Comparison of ENCODE assay signal across 7 cellular contexts in genomic region chr18:21740724-21741510, GRCh38. TPM values are rescaled to one million over a fixed set of nuclear protein-coding genes. Genes with fewer than 3 reads are reported as not detected.
A peak's percentile ranks its signal among the peaks of the same experiment; 100 is the strongest.
DNase-seq lines count a peak whose midpoint lies in the region; ATAC-seq and TF ChIP-seq lines count a peak whose summit lies in the region.

Gene MIB1 (plus strand): TSS chr18:21740792. CDS start chr18:21741584, 792 bp downstream.

- peak; percentile 73 for DNase-seq in GM13977 (ENCODE audit: low spot score)
- DNase-seq in NB4 (ENCODE audit: low read depth), result peak; percentile 89
- peak in 1 of 3 donors; percentile 53 for DNase-seq in T-helper 17 cell
- DNase-seq in brain pericyte (ENCODE audit: low read depth, low spot score), result peak; percentile 92

- no peaks in the 10 kb centered on the region for H3K27me3 Mint-ChIP-seq in T-helper 17 cell

- H3K36me3 Mint-ChIP-seq in T-helper 17 cell (ENCODE audit: low read depth), result no peaks in the 10 kb centered on the region

- H3K4me3 ChIP-seq in HEK293 (ENCODE audit: low read depth, low read length), result peak within 1 kb of the TSS; percentile 96
- H3K4me3 ChIP-seq in NB4 (ENCODE audit: low read depth, low read length), result peak within 1 kb of the TSS; percentile 78
- peak within 1 kb of the TSS; percentile 84 for H3K4me3 ChIP-seq in iPS-15b (ENCODE audit: low read depth, low read length)
- peak within 1 kb of the TSS; percentile 99 for H3K4me3 ChIP-seq in skeletal muscle satellite cell (ENCODE audit: low read length)

- H3K4me3 Mint-ChIP-seq in T-helper 17 cell, result peak within 1 kb of the TSS; percentile 93

- peak within 1 kb of the TSS; percentile 85 for H3K4me2 ChIP-seq in skeletal muscle satellite cell (ENCODE audit: low read length)

- H3K4me1 Mint-ChIP-seq in T-helper 17 cell, result peaks cover 36% of the 10 kb centered on the region

- TF ChIP-seq CTCF in GM13977 (IDR thresholded peaks at IDR 0.05; ENCODE audit: extremely low read depth, insufficient read depth, missing control alignments) (no peak), HEK293 (tag by site-specific recombination; IDR thresholded peaks at IDR 0.05) (no peak), NB4 (IDR thresholded peaks at IDR 0.05; ENCODE audit: low read depth, low read length) (no peak)

- peak; percentile 68 for TF ChIP-seq POLR2A in NB4 (IDR thresholded peaks at IDR 0.05; ENCODE audit: extremely low read depth, insufficient read length)

- peak; percentile 68 for ATAC-seq in T-helper 17 cell

- peak within 1 kb of the TSS; percentile 96 for H3K27ac ChIP-seq in HEK293 (ENCODE audit: extremely low read depth, low read depth, low read length)

- H3K9ac ChIP-seq in iPS-15b (ENCODE audit: low read depth, low read length) (peak within 1 kb of the TSS; percentile 68), skeletal muscle satellite cell (ENCODE audit: low read depth, low read length) (peak within 1 kb of the TSS; percentile 98)

- in situ Hi-C loops in GM13977 (cut with MboI; ENCODE audit: low pct_unique_long_range_greater_than_20kb, low sequenced_read_pairs, unreplicated experiment), result no loop called here

- H3K27me3 ChIP-seq in iPS-15b (ENCODE audit: control insufficient read depth, insufficient read depth, low read length) (no peaks in the 10 kb centered on the region), skeletal muscle satellite cell (ENCODE audit: control insufficient read depth, insufficient read depth, low read length) (no peaks in the 10 kb centered on the region)

- H3K27ac Mint-ChIP-seq in T-helper 17 cell, result peak within 1 kb of the TSS; percentile 90

- H3K4me1 ChIP-seq in HEK293 (ENCODE audit: control insufficient read depth, insufficient read depth, low read length), result 0 out of 2 replicates have a peak, but pooled peaks cover 3% of the 10 kb centered on the region
- H3K4me1 ChIP-seq in iPS-15b (ENCODE audit: control insufficient read depth, insufficient read depth, low read length), result peaks cover 9% of the 10 kb centered on the region
- peaks cover 8% of the 10 kb centered on the region for H3K4me1 ChIP-seq in skeletal muscle satellite cell (ENCODE audit: control insufficient read depth, insufficient read depth, low read length)

- no peaks in the 10 kb centered on the region for H3K9me3 ChIP-seq in HEK293 (ENCODE audit: control insufficient read depth, insufficient read depth, low read depth, low read length)
- H3K9me3 ChIP-seq in T-helper 17 cell (ENCODE audit: control insufficient read depth, low read length, poor library complexity, severe bottlenecking), result no peaks in the 10 kb centered on the region
- H3K9me3 ChIP-seq in iPS-15b (ENCODE audit: control insufficient read depth, insufficient read depth, low read length), result no peaks in the 10 kb centered on the region
- H3K9me3 ChIP-seq in skeletal muscle satellite cell (replicated peaks; ENCODE audit: low read length), result no peaks in the 10 kb centered on the region

- CTCF ChIA-PET in HEK293 (lab: Yijun Ruan, JAX), result interaction anchor here (1.0 to 1.1 kb wide), 3 partner anchors 79 to 252 kb away, joined by 3 read pairs; partner anchors contain the start of gene ESCO1

- POLR2A ChIA-PET in HEK293 (lab: Yijun Ruan, JAX), result interaction anchor here (0.5 to 4.5 kb wide), 23 partner anchors 9 to 447 kb away, joined by 3 to 38 read pairs (median 5); partner anchors contain the start of genes ABHD3, ESCO1 and SNRPD1

- H3K36me3 ChIP-seq in HEK293 (ENCODE audit: control insufficient read depth in 2 of 2, insufficient read depth in 1 of 2, low read length in 2 of 2) (no peaks in the 10 kb centered on the region), iPS-15b (ENCODE audit: control insufficient read depth, insufficient read depth, low read length) (no peaks in the 10 kb centered on the region), skeletal muscle satellite cell (ENCODE audit: insufficient read depth, low read length) (no peaks in the 10 kb centered on the region)

TF ChIP-seq in HEK293, 187 proteins besides CTCF, POLR2A, EP300 and RAD21 (continues in another document):
- TF ChIP-seq, protein P1, sequence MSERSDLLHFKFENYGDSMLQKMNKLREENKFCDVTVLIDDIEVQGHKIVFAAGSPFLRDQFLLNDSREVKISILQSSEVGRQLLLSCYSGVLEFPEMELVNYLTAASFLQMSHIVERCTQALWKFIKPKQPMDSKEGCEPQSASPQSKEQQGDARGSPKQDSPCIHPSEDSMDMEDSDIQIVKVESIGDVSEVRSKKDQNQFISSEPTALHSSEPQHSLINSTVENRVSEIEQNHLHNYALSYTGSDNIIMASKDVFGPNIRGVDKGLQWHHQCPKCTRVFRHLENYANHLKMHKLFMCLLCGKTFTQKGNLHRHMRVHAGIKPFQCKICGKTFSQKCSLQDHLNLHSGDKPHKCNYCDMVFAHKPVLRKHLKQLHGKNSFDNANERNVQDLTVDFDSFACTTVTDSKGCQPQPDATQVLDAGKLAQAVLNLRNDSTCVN (tag by site-specific recombination; optimal IDR thresholded peaks at IDR 0.05), result peak; percentile 51
- TF ChIP-seq ZNF335 (tag by site-specific recombination; conservative IDR thresholded peaks at IDR 0.05) (peak; percentile 86), ZNF629 (tag by site-specific recombination; IDR thresholded peaks at IDR 0.05) (peak; percentile 27; the same call in 1 of the 2 replicates), ZNF837 (tag by site-specific recombination; IDR thresholded peaks at IDR 0.05) (no peak), GLI2 (tag by site-specific recombination; IDR thresholded peaks at IDR 0.05; ENCODE audit: borderline replicate concordance, low read depth) (no peak), ZSCAN30 (tag by site-specific recombination; IDR thresholded peaks at IDR 0.05) (peak; percentile 34; the same call in 1 of the 2 replicates), SP2 (tag by site-specific recombination; IDR thresholded peaks at IDR 0.05) (peak; percentile 22; the same call in 1 of the 2 replicates), KLF7 (tag by site-specific recombination; IDR thresholded peaks at IDR 0.05; ENCODE audit: borderline replicate concordance) (peak; percentile 87; the same call in 1 of the 2 replicates), ZNF626 (tag by site-specific recombination; IDR thresholded peaks at IDR 0.05) (no peak), ZXDB (tag by site-specific recombination; IDR thresholded peaks at IDR 0.05) (peak; percentile 81), REPIN1 (tag by site-specific recombination; IDR thresholded peaks at IDR 0.05; ENCODE audit: low read depth) (0 out of 2 replicates have a peak, but pooled peaks have one; percentile 43), ZNF416 (tag by site-specific recombination; IDR thresholded peaks at IDR 0.05) (no peak), ZNF558 (tag by site-specific recombination; IDR thresholded peaks at IDR 0.05) (no peak), ZNF112 (tag by site-specific recombination; IDR thresholded peaks at IDR 0.05) (no peak), IKZF3 (tag by site-specific recombination; IDR thresholded peaks at IDR 0.05) (peak; percentile 93), ZFHX2 (tag by site-specific recombination; conservative IDR thresholded peaks at IDR 0.05) (peak; percentile 88), BCL11A (tag by site-specific recombination; IDR thresholded peaks at IDR 0.05; ENCODE audit: low read depth) (no peak), EGR2 (tag by site-specific recombination; IDR thresholded peaks at IDR 0.05; ENCODE audit: low read depth) (peak; percentile 39; the same call in 1 of the 2 replicates), ZNF510 (tag by site-specific recombination; IDR thresholded peaks at IDR 0.05; ENCODE audit: insufficient replicate concordance) (no peak)
- TF ChIP-seq, protein P2, sequence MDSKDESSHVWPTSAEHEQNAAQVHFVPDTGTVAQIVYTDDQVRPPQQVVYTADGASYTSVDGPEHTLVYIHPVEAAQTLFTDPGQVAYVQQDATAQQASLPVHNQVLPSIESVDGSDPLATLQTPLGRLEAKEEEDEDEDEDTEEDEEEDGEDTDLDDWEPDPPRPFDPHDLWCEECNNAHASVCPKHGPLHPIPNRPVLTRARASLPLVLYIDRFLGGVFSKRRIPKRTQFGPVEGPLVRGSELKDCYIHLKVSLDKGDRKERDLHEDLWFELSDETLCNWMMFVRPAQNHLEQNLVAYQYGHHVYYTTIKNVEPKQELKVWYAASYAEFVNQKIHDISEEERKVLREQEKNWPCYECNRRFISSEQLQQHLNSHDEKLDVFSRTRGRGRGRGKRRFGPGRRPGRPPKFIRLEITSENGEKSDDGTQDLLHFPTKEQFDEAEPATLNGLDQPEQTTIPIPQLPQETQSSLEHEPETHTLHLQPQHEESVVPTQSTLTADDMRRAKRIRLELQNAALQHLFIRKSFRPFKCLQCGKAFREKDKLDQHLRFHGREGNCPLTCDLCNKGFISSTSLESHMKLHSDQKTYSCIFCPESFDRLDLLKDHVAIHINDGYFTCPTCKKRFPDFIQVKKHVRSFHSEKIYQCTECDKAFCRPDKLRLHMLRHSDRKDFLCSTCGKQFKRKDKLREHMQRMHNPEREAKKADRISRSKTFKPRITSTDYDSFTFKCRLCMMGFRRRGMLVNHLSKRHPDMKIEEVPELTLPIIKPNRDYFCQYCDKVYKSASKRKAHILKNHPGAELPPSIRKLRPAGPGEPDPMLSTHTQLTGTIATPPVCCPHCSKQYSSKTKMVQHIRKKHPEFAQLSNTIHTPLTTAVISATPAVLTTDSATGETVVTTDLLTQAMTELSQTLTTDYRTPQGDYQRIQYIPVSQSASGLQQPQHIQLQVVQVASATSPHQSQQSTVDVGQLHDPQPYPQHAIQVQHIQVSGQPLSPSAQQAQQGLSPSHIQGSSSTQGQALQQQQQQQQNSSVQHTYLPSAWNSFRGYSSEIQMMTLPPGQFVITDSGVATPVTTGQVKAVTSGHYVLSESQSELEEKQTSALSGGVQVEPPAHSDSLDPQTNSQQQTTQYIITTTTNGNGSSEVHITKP (tag by site-specific recombination; IDR thresholded peaks at IDR 0.05), result peak; percentile 91
- TF ChIP-seq, protein P3, sequence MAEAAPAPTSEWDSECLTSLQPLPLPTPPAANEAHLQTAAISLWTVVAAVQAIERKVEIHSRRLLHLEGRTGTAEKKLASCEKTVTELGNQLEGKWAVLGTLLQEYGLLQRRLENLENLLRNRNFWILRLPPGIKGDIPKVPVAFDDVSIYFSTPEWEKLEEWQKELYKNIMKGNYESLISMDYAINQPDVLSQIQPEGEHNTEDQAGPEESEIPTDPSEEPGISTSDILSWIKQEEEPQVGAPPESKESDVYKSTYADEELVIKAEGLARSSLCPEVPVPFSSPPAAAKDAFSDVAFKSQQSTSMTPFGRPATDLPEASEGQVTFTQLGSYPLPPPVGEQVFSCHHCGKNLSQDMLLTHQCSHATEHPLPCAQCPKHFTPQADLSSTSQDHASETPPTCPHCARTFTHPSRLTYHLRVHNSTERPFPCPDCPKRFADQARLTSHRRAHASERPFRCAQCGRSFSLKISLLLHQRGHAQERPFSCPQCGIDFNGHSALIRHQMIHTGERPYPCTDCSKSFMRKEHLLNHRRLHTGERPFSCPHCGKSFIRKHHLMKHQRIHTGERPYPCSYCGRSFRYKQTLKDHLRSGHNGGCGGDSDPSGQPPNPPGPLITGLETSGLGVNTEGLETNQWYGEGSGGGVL (tag by site-specific recombination; IDR thresholded peaks at IDR 0.05), result peak; percentile 87

RNA-seq across cellular contexts. Expression of gene MIB1, which starts in this region (rescaled TPM):
- 10 to 100 TPM; 39.0 to 45.1 TPM for total RNA-seq in T-helper 17 cell
- total RNA-seq in skeletal muscle satellite cell (2012; rRNA removed), result 26.4 and 37.0 TPM in 2 replicates
